Comparison of ENCODE assay signal across 30 cellular contexts in the genomic region with DNA sequence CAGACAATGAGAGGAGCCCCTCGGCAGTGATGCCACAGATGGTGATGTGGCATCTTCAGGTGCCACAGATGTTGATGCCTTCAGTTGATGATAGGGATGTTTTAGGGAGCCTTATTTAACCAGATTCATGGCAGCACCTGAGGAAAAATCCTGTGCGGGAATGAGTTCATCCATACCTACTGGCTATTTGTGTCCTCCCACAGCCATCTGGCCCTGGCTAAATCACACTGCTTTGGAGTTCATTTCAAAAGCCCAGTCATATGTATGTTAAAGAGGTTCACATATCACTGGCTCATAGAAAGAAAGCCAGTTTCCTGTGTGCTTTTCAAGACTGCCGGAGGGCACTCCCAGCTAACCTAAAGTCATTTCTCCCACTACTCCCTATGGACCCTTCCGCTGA.
"Had no signal": no experiment of that assay in that cellular context is flagged by ENCODE, and none has a peak within 500 bp of the region (broad histone marks: within the 10 kb centered on the region; RNA-seq: fewer than 3 reads in every experiment).

No MANE protein-coding gene starts in this region.

- H3K36me3 Mint-ChIP-seq: activated naive CD4-positive, alpha-beta T cell treated with anti-CD3 and anti-CD28 coated beads, Interleukin-2, amount 10 ng/mL, durations not matched to agents 7 days and 5 days; activated naive CD8-positive, alpha-beta T cell treated with anti-CD3 and anti-CD28 coated beads, Interleukin-2, amount 10 ng/mL, durations not matched to agents 7 days and 5 days had no signal

- H3K4me1 Mint-ChIP-seq: activated CD4-positive, alpha-beta memory T cell treated with anti-CD3 and anti-CD28 coated beads, Interleukin-2, amount 10 ng/mL, durations not matched to agents 7 days and 5 days; activated CD4-positive, alpha-beta T cell treated with anti-CD3 and anti-CD28 coated beads for 36 hours; activated CD4-positive, alpha-beta T cell treated with anti-CD3 and anti-CD28 coated beads, Interleukin-2, amount 10 ng/mL, durations not matched to agents 7 days and 5 days; activated naive CD4-positive, alpha-beta T cell treated with anti-CD3 and anti-CD28 coated beads, Interleukin-2, amount 10 ng/mL, durations not matched to agents 7 days and 5 days; activated naive CD8-positive, alpha-beta T cell treated with anti-CD3 and anti-CD28 coated beads, Interleukin-2, amount 10 ng/mL, durations not matched to agents 7 days and 5 days had no signal

- H3K9me3 Mint-ChIP-seq: activated CD4-positive, alpha-beta memory T cell treated with anti-CD3 and anti-CD28 coated beads, Interleukin-2, amount 10 ng/mL, durations not matched to agents 7 days and 5 days; activated naive CD4-positive, alpha-beta T cell treated with anti-CD3 and anti-CD28 coated beads, Interleukin-2, amount 10 ng/mL, durations not matched to agents 7 days and 5 days; activated naive CD8-positive, alpha-beta T cell treated with anti-CD3 and anti-CD28 coated beads, Interleukin-2, amount 10 ng/mL, durations not matched to agents 7 days and 5 days; activated T-cell treated with anti-CD3 and anti-CD28 coated beads, Interleukin-2, amount 50 U/mL, for 24 hours; effector memory CD8-positive, alpha-beta T cell had no signal

- DNase-seq: activated CD4-positive, alpha-beta memory T cell treated with anti-CD3 and anti-CD28 coated beads, Interleukin-2, amount 10 ng/mL, durations not matched to agents 7 days and 5 days; activated CD4-positive, alpha-beta T cell treated with anti-CD3 and anti-CD28 coated beads for 36 hours; activated CD4-positive, alpha-beta T cell treated with anti-CD3 and anti-CD28 coated beads, Interleukin-2, amount 10 ng/mL, durations not matched to agents 7 days and 5 days; activated CD4-positive, alpha-beta T cell treated with anti-CD3 and anti-CD28 coated beads, Interleukin-2, amount 50 U/mL, for 4 hours; activated CD4-positive, CD25-positive, alpha-beta regulatory T cell; activated CD4-positive, CD25-positive, alpha-beta regulatory T cell treated with anti-CD3 and anti-CD28 coated beads, Interleukin-2, amount 50 U/mL, for 72 hours; activated CD8-positive, alpha-beta memory T cell treated with anti-CD3 and anti-CD28 coated beads, Interleukin-2, amount 50 U/mL, for 48 hours; activated gamma-delta T cell; activated naive CD4-positive, alpha-beta T cell; activated naive CD4-positive, alpha-beta T cell treated with anti-CD3 and anti-CD28 coated beads, Interleukin-2, amount 10 ng/mL, durations not matched to agents 7 days and 5 days; activated naive CD8-positive, alpha-beta T cell treated with anti-CD3 and anti-CD28 coated beads, Interleukin-2, amount 10 ng/mL, durations not matched to agents 7 days and 5 days; activated T-cell treated with anti-CD3 and anti-CD28 coated beads for 4 hours; activated T-cell treated with anti-CD3 and anti-CD28 coated beads, Interleukin-2, amount 50 U/mL, for 24 hours; activated T-cell treated with anti-CD3 and anti-CD28 coated beads, Interleukin-2, amount 50 U/mL, for 72 hours; central memory CD4-positive, alpha-beta T cell; cortex of kidney; dermis blood vessel endothelial cell; effector CD4-positive, alpha-beta T cell; effector memory CD8-positive, alpha-beta T cell; erythroblast; foreskin melanocyte; head of caudate nucleus; T-helper 2 cell had no signal

- H3K4me3 Mint-ChIP-seq: activated CD4-positive, alpha-beta memory T cell treated with anti-CD3 and anti-CD28 coated beads, Interleukin-2, amount 10 ng/mL, durations not matched to agents 7 days and 5 days; activated CD4-positive, alpha-beta T cell treated with anti-CD3 and anti-CD28 coated beads for 36 hours; activated CD4-positive, alpha-beta T cell treated with anti-CD3 and anti-CD28 coated beads, Interleukin-2, amount 10 ng/mL, durations not matched to agents 7 days and 5 days; activated naive CD4-positive, alpha-beta T cell treated with anti-CD3 and anti-CD28 coated beads, Interleukin-2, amount 10 ng/mL, durations not matched to agents 7 days and 5 days; activated naive CD8-positive, alpha-beta T cell treated with anti-CD3 and anti-CD28 coated beads, Interleukin-2, amount 10 ng/mL, durations not matched to agents 7 days and 5 days; activated T-cell treated with anti-CD3 and anti-CD28 coated beads, Interleukin-2, amount 50 U/mL, for 24 hours; activated T-cell treated with anti-CD3 and anti-CD28 coated beads, Interleukin-2, amount 50 U/mL, for 72 hours; brain; effector memory CD8-positive, alpha-beta T cell had no signal

- H3K27ac Mint-ChIP-seq: activated CD4-positive, alpha-beta memory T cell treated with anti-CD3 and anti-CD28 coated beads, Interleukin-2, amount 10 ng/mL, durations not matched to agents 7 days and 5 days; activated CD4-positive, alpha-beta T cell treated with anti-CD3 and anti-CD28 coated beads for 36 hours; activated CD4-positive, alpha-beta T cell treated with anti-CD3 and anti-CD28 coated beads, Interleukin-2, amount 10 ng/mL, durations not matched to agents 7 days and 5 days; activated naive CD4-positive, alpha-beta T cell treated with anti-CD3 and anti-CD28 coated beads, Interleukin-2, amount 10 ng/mL, durations not matched to agents 7 days and 5 days; activated naive CD4-positive, alpha-beta T cell treated with anti-CD3 and anti-CD28 coated beads, Interleukin-2, amount 50 U/mL, for 72 hours; activated naive CD8-positive, alpha-beta T cell treated with anti-CD3 and anti-CD28 coated beads, Interleukin-2, amount 10 ng/mL, durations not matched to agents 7 days and 5 days; activated T-cell treated with anti-CD3 and anti-CD28 coated beads, Interleukin-2, amount 50 U/mL, for 24 hours; activated T-cell treated with anti-CD3 and anti-CD28 coated beads, Interleukin-2, amount 50 U/mL, for 72 hours; brain; effector memory CD8-positive, alpha-beta T cell had no signal

- H3K4me3 ChIP-seq: ascending aorta, breast epithelium, cardiac muscle cell, esophagus muscularis mucosa, gastroesophageal sphincter had no signal
